ENCODE assay signal across 1 cellular context in the genomic region with DNA sequence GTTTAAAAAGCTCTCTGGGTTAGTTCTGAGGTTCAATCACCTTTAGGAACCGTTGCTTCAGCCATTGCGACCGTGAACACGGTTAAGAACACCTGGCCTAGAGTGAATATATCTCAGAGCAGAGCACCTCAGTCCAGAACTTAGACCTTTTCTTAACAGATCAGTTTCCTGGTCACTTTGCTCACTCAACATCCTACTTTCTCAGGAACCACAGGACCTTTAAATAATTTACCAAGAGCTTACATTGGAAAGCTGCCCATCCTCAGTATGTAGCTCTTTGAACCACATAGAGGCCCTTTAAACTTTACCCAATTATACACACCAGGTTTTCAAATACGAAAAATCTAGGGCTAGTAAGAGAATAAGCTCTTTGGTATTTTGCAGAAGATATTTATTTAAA.
TF ChIP-seq lines count a peak whose summit lies in the region.

No MANE protein-coding gene starts in this region.

TF ChIP-seq in GM12878, 131 proteins besides CTCF, POLR2A, EP300 and RAD21 (continued from another document):
- TF ChIP-seq, protein P1, sequence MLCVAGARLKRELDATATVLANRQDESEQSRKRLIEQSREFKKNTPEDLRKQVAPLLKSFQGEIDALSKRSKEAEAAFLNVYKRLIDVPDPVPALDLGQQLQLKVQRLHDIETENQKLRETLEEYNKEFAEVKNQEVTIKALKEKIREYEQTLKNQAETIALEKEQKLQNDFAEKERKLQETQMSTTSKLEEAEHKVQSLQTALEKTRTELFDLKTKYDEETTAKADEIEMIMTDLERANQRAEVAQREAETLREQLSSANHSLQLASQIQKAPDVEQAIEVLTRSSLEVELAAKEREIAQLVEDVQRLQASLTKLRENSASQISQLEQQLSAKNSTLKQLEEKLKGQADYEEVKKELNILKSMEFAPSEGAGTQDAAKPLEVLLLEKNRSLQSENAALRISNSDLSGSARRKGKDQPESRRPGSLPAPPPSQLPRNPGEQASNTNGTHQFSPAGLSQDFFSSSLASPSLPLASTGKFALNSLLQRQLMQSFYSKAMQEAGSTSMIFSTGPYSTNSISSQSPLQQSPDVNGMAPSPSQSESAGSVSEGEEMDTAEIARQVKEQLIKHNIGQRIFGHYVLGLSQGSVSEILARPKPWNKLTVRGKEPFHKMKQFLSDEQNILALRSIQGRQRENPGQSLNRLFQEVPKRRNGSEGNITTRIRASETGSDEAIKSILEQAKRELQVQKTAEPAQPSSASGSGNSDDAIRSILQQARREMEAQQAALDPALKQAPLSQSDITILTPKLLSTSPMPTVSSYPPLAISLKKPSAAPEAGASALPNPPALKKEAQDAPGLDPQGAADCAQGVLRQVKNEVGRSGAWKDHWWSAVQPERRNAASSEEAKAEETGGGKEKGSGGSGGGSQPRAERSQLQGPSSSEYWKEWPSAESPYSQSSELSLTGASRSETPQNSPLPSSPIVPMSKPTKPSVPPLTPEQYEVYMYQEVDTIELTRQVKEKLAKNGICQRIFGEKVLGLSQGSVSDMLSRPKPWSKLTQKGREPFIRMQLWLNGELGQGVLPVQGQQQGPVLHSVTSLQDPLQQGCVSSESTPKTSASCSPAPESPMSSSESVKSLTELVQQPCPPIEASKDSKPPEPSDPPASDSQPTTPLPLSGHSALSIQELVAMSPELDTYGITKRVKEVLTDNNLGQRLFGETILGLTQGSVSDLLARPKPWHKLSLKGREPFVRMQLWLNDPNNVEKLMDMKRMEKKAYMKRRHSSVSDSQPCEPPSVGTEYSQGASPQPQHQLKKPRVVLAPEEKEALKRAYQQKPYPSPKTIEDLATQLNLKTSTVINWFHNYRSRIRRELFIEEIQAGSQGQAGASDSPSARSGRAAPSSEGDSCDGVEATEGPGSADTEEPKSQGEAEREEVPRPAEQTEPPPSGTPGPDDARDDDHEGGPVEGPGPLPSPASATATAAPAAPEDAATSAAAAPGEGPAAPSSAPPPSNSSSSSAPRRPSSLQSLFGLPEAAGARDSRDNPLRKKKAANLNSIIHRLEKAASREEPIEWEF (IDR thresholded peaks at IDR 0.05; ENCODE audit: insufficient replicate concordance, low read depth, low read length): no peak
- TF ChIP-seq, protein P2, sequence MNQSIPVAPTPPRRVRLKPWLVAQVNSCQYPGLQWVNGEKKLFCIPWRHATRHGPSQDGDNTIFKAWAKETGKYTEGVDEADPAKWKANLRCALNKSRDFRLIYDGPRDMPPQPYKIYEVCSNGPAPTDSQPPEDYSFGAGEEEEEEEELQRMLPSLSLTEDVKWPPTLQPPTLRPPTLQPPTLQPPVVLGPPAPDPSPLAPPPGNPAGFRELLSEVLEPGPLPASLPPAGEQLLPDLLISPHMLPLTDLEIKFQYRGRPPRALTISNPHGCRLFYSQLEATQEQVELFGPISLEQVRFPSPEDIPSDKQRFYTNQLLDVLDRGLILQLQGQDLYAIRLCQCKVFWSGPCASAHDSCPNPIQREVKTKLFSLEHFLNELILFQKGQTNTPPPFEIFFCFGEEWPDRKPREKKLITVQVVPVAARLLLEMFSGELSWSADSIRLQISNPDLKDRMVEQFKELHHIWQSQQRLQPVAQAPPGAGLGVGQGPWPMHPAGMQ (IDR thresholded peaks at IDR 0.05; ENCODE audit: borderline replicate concordance): no peak
- TF ChIP-seq EED (IDR thresholded peaks at IDR 0.05; ENCODE audit: low read depth): no peak
- TF ChIP-seq, protein P3, sequence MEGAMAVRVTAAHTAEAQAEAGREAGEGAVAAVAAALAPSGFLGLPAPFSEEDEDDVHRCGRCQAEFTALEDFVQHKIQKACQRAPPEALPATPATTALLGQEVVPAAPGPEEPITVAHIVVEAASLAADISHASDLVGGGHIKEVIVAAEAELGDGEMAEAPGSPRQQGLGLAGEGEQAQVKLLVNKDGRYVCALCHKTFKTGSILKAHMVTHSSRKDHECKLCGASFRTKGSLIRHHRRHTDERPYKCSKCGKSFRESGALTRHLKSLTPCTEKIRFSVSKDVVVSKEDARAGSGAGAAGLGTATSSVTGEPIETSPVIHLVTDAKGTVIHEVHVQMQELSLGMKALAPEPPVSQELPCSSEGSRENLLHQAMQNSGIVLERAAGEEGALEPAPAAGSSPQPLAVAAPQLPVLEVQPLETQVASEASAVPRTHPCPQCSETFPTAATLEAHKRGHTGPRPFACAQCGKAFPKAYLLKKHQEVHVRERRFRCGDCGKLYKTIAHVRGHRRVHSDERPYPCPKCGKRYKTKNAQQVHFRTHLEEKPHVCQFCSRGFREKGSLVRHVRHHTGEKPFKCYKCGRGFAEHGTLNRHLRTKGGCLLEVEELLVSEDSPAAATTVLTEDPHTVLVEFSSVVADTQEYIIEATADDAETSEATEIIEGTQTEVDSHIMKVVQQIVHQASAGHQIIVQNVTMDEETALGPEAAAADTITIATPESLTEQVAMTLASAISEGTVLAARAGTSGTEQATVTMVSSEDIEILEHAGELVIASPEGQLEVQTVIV (IDR thresholded peaks at IDR 0.05; ENCODE audit: borderline replicate concordance, partially characterized antibody): no peak
- TF ChIP-seq SP1 (IDR thresholded peaks at IDR 0.05; ENCODE audit: low read depth, low read length): no peak
- TF ChIP-seq TCF12 (IDR thresholded peaks at IDR 0.05; ENCODE audit: low read depth, low read length): no peak
- TF ChIP-seq GABPA (IDR thresholded peaks at IDR 0.05; ENCODE audit: low read depth): no peak
- no peak for TF ChIP-seq BACH1 (IDR thresholded peaks at IDR 0.05; ENCODE audit: borderline replicate concordance)
- no peak for TF ChIP-seq NR2F1 (conservative IDR thresholded peaks at IDR 0.05)
- TF ChIP-seq, protein P4, sequence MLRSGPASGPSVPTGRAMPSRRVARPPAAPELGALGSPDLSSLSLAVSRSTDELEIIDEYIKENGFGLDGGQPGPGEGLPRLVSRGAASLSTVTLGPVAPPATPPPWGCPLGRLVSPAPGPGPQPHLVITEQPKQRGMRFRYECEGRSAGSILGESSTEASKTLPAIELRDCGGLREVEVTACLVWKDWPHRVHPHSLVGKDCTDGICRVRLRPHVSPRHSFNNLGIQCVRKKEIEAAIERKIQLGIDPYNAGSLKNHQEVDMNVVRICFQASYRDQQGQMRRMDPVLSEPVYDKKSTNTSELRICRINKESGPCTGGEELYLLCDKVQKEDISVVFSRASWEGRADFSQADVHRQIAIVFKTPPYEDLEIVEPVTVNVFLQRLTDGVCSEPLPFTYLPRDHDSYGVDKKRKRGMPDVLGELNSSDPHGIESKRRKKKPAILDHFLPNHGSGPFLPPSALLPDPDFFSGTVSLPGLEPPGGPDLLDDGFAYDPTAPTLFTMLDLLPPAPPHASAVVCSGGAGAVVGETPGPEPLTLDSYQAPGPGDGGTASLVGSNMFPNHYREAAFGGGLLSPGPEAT (IDR thresholded peaks at IDR 0.05; ENCODE audit: low read depth): no peak
- no peak for TF ChIP-seq SIN3A (IDR thresholded peaks at IDR 0.05; ENCODE audit: low read depth, low read length)
- no peak for TF ChIP-seq RCOR1 (conservative IDR thresholded peaks at IDR 0.05; ENCODE audit: low read depth, low read length)
- TF ChIP-seq, protein P5, sequence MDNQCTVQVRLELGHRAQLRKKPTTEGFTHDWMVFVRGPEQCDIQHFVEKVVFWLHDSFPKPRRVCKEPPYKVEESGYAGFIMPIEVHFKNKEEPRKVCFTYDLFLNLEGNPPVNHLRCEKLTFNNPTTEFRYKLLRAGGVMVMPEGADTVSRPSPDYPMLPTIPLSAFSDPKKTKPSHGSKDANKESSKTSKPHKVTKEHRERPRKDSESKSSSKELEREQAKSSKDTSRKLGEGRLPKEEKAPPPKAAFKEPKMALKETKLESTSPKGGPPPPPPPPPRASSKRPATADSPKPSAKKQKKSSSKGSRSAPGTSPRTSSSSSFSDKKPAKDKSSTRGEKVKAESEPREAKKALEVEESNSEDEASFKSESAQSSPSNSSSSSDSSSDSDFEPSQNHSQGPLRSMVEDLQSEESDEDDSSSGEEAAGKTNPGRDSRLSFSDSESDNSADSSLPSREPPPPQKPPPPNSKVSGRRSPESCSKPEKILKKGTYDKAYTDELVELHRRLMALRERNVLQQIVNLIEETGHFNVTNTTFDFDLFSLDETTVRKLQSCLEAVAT (IDR thresholded peaks at IDR 0.05): no peak
- TF ChIP-seq CHD1 (IDR thresholded peaks at IDR 0.05; ENCODE audit: low read depth, low read length): no peak
- TF ChIP-seq, protein P6, sequence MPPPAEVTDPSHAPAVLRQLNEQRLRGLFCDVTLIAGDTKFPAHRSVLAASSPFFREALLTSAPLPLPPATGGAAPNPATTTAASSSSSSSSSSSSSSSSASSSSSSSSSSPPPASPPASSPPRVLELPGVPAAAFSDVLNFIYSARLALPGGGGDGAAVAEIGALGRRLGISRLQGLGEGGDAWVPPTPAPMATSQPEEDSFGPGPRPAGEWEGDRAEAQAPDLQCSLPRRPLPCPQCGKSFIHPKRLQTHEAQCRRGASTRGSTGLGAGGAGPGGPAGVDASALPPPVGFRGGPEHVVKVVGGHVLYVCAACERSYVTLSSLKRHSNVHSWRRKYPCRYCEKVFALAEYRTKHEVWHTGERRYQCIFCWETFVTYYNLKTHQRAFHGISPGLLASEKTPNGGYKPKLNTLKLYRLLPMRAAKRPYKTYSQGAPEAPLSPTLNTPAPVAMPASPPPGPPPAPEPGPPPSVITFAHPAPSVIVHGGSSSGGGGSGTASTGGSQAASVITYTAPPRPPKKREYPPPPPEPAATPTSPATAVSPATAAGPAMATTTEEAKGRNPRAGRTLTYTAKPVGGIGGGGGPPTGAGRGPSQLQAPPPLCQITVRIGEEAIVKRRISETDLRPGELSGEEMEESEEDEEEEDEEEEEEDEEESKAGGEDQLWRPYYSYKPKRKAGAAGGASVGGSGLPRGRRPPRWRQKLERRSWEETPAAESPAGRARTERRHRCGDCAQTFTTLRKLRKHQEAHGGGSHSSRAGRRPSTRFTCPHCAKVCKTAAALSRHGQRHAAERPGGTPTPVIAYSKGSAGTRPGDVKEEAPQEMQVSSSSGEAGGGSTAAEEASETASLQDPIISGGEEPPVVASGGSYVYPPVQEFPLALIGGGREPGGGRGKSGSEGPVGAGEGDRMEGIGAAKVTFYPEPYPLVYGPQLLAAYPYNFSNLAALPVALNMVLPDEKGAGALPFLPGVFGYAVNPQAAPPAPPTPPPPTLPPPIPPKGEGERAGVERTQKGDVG (CRISPR knock-in tag; IDR thresholded peaks at IDR 0.05): no peak
- no peak for TF ChIP-seq SUZ12 (IDR thresholded peaks at IDR 0.05; ENCODE audit: unreplicated experiment)
- TF ChIP-seq MEF2A (IDR thresholded peaks at IDR 0.05; ENCODE audit: insufficient read depth, low read depth, low read length): no peak
